8 cellular contexts compared by ENCODE assay signal in the genomic region with DNA sequence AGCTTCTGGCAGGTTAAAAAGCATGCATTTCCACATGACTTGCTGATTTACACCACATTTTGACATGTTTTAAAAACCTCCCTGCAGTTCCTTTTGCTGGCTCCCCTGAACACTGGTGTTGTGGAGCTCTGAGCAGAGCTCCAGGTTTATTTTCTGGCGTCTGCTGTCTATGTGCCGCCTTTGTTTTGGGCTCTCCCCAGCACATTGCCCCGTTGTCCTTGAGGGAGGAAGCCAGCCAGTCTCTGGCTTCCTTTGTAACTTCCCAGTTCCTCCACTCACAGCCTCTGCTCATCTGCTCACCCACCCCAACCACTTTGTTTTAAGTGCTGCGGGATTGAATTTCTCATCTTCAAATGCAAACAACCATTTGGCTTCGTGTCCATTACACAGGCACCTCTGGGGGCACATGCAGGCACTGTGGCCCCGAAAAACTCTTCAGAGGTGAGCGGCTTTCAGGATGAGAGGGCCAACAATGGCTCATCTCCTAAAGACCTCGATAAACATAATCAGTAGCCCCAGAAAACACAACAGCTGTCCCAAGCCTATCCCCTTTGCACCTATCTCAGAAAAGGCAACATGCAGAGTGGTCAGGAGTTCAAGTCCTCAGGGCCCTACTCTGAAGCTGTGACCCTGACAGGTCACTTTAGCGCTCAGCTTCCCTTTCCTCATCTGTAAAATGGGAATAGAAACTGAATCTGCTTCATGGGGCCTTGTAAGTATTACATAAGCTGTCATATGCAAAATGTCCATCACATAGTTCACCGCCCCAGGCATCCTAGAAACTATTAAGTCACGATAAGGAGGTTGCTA. TPM values are rescaled to one million over a fixed set of nuclear protein-coding genes. Genes with fewer than 3 reads are reported as not detected.
DNase-seq lines count a peak whose midpoint lies in the region; ATAC-seq and TF ChIP-seq lines count a peak whose summit lies in the region.

No MANE protein-coding gene starts in this region.

- intact Hi-C loops in mucosa of descending colon (cut with DNase I, micrococcal nuclease) (no loop called here), vagina (cut with DNase I) (no loop called here)

- peaks cover 48% of the 10 kb centered on the region for H3K4me1 Mint-ChIP-seq in endothelial cell (ENCODE audit: unreplicated experiment)

- peaks cover 8% of the 10 kb centered on the region for H3K27me3 Mint-ChIP-seq in endothelial cell (ENCODE audit: unreplicated experiment)

- DNase-seq in GF-D8 (lab: John Stamatoyannopoulos, UW): peak; percentile 33
- DNase-seq in SK-N-DZ (ENCODE audit: low spot score): peak; percentile 15
- DNase-seq in endothelial cell (ENCODE audit: low spot score): peak; percentile 22
- DNase-seq in mucosa of descending colon: peak in 2 of 3 donors; percentile 30 to 31
- no peak for DNase-seq in vagina (ENCODE audit: extremely low spot score in 2 of 2)
- DNase-seq in DMS153 treated with DMSO at 0.1 percent for 48 hours (lab: John Stamatoyannopoulos, UW; ENCODE audit: unreplicated experiment): no peak

- peak overlapping the region; percentile 89 for H3K4me3 Mint-ChIP-seq in endothelial cell (ENCODE audit: unreplicated experiment)

- peaks cover 43% of the 10 kb centered on the region for H3K4me1 ChIP-seq in HUES48 (ENCODE audit: control insufficient read depth, insufficient read depth, low read length)
- peaks cover 15% of the 10 kb centered on the region for H3K4me1 ChIP-seq in mucosa of descending colon (ENCODE audit: low read depth)
- peaks cover 36% of the 10 kb centered on the region for H3K4me1 ChIP-seq in vagina

- H3K27ac ChIP-seq in HUES48 (ENCODE audit: low read depth, low read length) (no peak overlapping the region), vagina (peak overlapping the region; percentile 96)

- TF ChIP-seq POLR2A in vagina (IDR thresholded peaks at IDR 0.05): no peak

- H3K4me3 ChIP-seq in HUES48 (ENCODE audit: low read depth, low read length) (peak overlapping the region; percentile 79; the same call in 1 of the 2 replicates), mucosa of descending colon (no peak overlapping the region), vagina (peak overlapping the region; percentile 71 to 75)

- no peaks in the 10 kb centered on the region for H3K27me3 ChIP-seq in HUES48 (ENCODE audit: control insufficient read depth, insufficient read depth, low read length)
- no peaks in the 10 kb centered on the region for H3K27me3 ChIP-seq in vagina

- H3K9me3 Mint-ChIP-seq in endothelial cell (ENCODE audit: unreplicated experiment): no peaks in the 10 kb centered on the region

- no peaks in the 10 kb centered on the region for H3K36me3 Mint-ChIP-seq in endothelial cell (ENCODE audit: low read depth, unreplicated experiment)

- H3K27ac Mint-ChIP-seq in endothelial cell (ENCODE audit: unreplicated experiment): peak overlapping the region; percentile 89

- H3K9me3 ChIP-seq in HUES48 (ENCODE audit: control insufficient read depth, insufficient read depth, low read length): no peaks in the 10 kb centered on the region
- H3K9me3 ChIP-seq in mucosa of descending colon: no peaks in the 10 kb centered on the region
- H3K9me3 ChIP-seq in vagina: no peaks in the 10 kb centered on the region

- H3K9ac ChIP-seq in HUES48 (ENCODE audit: low read depth, low read length): peak overlapping the region; percentile 45

- H3K36me3 ChIP-seq in HUES48 (ENCODE audit: control insufficient read depth, insufficient read depth, low read length): no peaks in the 10 kb centered on the region
- H3K36me3 ChIP-seq in mucosa of descending colon (ENCODE audit: low read depth): no peaks in the 10 kb centered on the region
- H3K36me3 ChIP-seq in vagina: no peaks in the 10 kb centered on the region

- ATAC-seq in GM21390 (IDR thresholded peaks at IDR 0.05; ENCODE audit: unreplicated experiment) (peak; percentile 40), mucosa of descending colon (peak; percentile 2)

- TF ChIP-seq CTCF in endothelial cell (IDR thresholded peaks at IDR 0.05; ENCODE audit: unreplicated experiment) (no peak), mucosa of descending colon (IDR thresholded peaks at IDR 0.05) (no peak), vagina (IDR thresholded peaks at IDR 0.05) (no peak)

RNA-seq across cellular contexts. Expression of a gene that starts 1.4 kb away (rescaled TPM):
- 15.1 and 31.0 TPM in 2 replicates for polyA plus RNA-seq in SK-N-DZ (2014; cell fraction: cytosol; rRNA removed)
- polyA plus RNA-seq in SK-N-DZ (2014; cell fraction: nucleus; rRNA removed): 28.9 and 41.3 TPM in 2 replicates
- 43.5 TPM for total RNA-seq in endothelial cell (ENCODE audit: unreplicated experiment)
- total RNA-seq in mucosa of descending colon: 10 to 100 TPM; 33.5 to 61.7 (median 34.7) TPM
- total RNA-seq in vagina: 51.3 TPM

Comparison
In these comparisons a context has a peak if more than half of its experiments do, and no peak if none do; other contexts are left out.
1. DNase-seq: peak in GF-D8 (single experiment), SK-N-DZ (single experiment), endothelial cell (single experiment) and mucosa of descending colon (2 of 3); none in vagina (0 of 2) and DMS153 treated with DMSO at 0.1 percent for 48 hours (single experiment).